In genomic region chr10:125633517-125633999, GRCh38 we compare ENCODE assay signal across 12 cellular contexts. TPM values are rescaled to one million over a fixed set of nuclear protein-coding genes. Genes with fewer than 3 reads are reported as not detected.
DNase-seq lines count a peak whose midpoint lies in the region; ATAC-seq and TF ChIP-seq lines count a peak whose summit lies in the region.
"Had no signal": no experiment of that assay in that cellular context is flagged by ENCODE, and none has a peak within 500 bp of the region (broad histone marks: within the 10 kb centered on the region; RNA-seq: fewer than 3 reads in every experiment).

No MANE protein-coding gene starts in this region.

- no peaks in the 10 kb centered on the region for H3F3A ChIP-seq in PC-9 (ENCODE audit: insufficient read depth, low read depth)

- DNase-seq in DMS53 (lab: John Stamatoyannopoulos, UW) (peak; percentile 84), MG63 (no peak), PC-9 (peak; percentile 11 to 69), left kidney (ENCODE audit: low read depth, low spot score) (peak; percentile 72), T-helper 9 cell (no peak), Right ventricle myocardium inferior (ENCODE audit: missing footprints) (no peak), right atrium auricular region (ENCODE audit: low spot score) (no peak)
- DNase-seq: CD4-positive, alpha-beta T cell; SHP77 treated with DMSO at 0.1 percent for 48 hours had no signal

- no peaks in the 10 kb centered on the region for H3K36me3 ChIP-seq in MG63
- H3K36me3 ChIP-seq in PC-9 (ENCODE audit: low read depth) = no peaks in the 10 kb centered on the region
- no peaks in the 10 kb centered on the region for H3K36me3 ChIP-seq in right atrium auricular region

- no peak overlapping the region for H2AFZ ChIP-seq in PC-9

- H3K9me3 ChIP-seq in MG63 (no peaks in the 10 kb centered on the region), PC-9 (ENCODE audit: insufficient read depth, low read depth) (no peaks in the 10 kb centered on the region), right atrium auricular region (no peaks in the 10 kb centered on the region)

- BruUV-seq in PC-9 (replicated peaks; lab: Mats Ljungman, UMichigan) = no TSS peak

- no peaks in the 10 kb centered on the region for H3K9me2 ChIP-seq in PC-9 (ENCODE audit: insufficient read depth)

- 0 out of 2 replicates have a peak overlapping the region, but pooled peaks have one; percentile 1 for H3K4me3 ChIP-seq in MG63
- H3K4me3 ChIP-seq in PC-9 = no peak overlapping the region
- no peak overlapping the region for H3K4me3 ChIP-seq in right atrium auricular region

- peak overlapping the region; percentile 17 for H3K4me2 ChIP-seq in PC-9

- no peak overlapping the region for H3K27ac ChIP-seq in PC-9
- no peak overlapping the region for H3K27ac ChIP-seq in right atrium auricular region

- no peaks in the 10 kb centered on the region for H4K20me1 ChIP-seq in PC-9 (ENCODE audit: insufficient read depth)

- H3K79me2 ChIP-seq in PC-9 (ENCODE audit: low read depth) = no peaks in the 10 kb centered on the region

- POLR2A ChIA-PET in PC-9 (lab: Charles Lee; ENCODE audit: unreplicated experiment) = no interaction called here

- CTCF ChIA-PET in PC-9 (lab: Charles Lee) = no interaction called here

- no peak for ATAC-seq in Right ventricle myocardium inferior
- ATAC-seq in GM18519 (IDR thresholded peaks at IDR 0.05; ENCODE audit: low FRiP score, unreplicated experiment) = no peak
- ATAC-seq: activated CD4-positive, CD25-positive, alpha-beta regulatory T cell treated with anti-CD3 and anti-CD28 coated beads, Interleukin-2, amount 50 U/mL, for 24 hours had no signal

- no peak for TF ChIP-seq CTCF in PC-9 (conservative IDR thresholded peaks at IDR 0.05)
- TF ChIP-seq CTCF in right atrium auricular region (IDR thresholded peaks at IDR 0.05) = no peak

- intact Hi-C loops in PC-9 (cut with micrococcal nuclease; ENCODE audit: unreplicated experiment) = loop anchor here (2.0 kb wide), 1 partner anchor 61 kb away; no protein-coding TSS in a partner anchor
- intact Hi-C loops in Right ventricle myocardium inferior (cut with DNase I) = no loop called here

- H3K27me3 ChIP-seq in MG63 (no peaks in the 10 kb centered on the region), PC-9 (ENCODE audit: insufficient read depth, low read depth) (no peaks in the 10 kb centered on the region), right atrium auricular region (no peaks in the 10 kb centered on the region)

- H3K4me1 ChIP-seq in PC-9 (replicated peaks; ENCODE audit: insufficient read depth) (no peaks in the 10 kb centered on the region), right atrium auricular region (no peaks in the 10 kb centered on the region)

RNA-seq across cellular contexts. Expression of gene TEX36, which starts 49.4 kb away (rescaled TPM):
- total RNA-seq in MG63 (2014; rRNA removed; shearing (Covaris generic); ENCODE audit: low replicate concordance) = not detected in 2 replicates
- 1.1 and 1.2 TPM in 2 replicates for total RNA-seq in PC-9 (2021)
- not detected for total RNA-seq in Right ventricle myocardium inferior
- total RNA-seq in right atrium auricular region = not detected
- total RNA-seq: CD4-positive, alpha-beta T cell; myocyte had no signal

Comparison
In these comparisons a context has a peak if more than half of its experiments do, and no peak if none do; other contexts are left out.
1. DNase-seq: peak in DMS53 (single experiment), PC-9 (2 of 2) and left kidney (single experiment); none in MG63 (single experiment), T-helper 9 cell (single experiment), Right ventricle myocardium inferior (single experiment) and right atrium auricular region (single experiment).